ENCODE assay signal across 1 cellular context in the genomic region with DNA sequence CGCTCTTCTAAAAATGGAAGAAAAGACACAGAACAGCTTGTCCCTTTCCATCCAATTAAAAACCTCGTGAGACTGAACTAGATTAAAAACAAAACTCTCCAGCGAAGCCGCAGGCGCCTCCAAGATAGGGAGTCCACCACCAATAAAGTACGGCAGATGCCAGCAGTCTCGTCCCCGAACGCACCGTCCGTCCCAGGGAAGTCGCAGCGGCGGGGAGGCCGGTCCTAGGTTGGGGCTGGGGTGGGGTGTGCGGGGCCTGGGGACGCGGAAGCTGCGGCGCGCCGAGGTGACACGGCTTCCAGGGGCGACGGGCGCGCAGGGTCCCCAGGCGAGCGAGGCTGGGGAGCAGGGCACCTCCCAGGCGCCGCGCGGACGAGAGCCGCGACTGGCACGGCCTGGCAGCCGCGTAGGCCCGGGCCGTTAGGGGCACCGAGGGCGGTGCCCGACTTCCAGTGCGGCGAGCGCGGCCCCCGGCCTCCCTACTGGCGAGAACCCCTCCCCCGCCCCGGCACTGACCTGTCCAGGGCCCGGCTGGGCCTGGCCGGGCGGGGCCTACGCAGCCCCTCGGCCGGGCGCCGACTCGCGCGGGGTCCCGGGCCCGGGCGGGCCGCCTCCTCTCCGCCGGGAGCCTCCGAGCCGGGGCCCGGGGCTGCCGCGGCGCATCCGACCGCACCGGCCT.
A peak's percentile ranks its signal among the peaks of the same experiment; 100 is the strongest.
TF ChIP-seq lines count a peak whose summit lies in the region.

No MANE protein-coding gene starts in this region.

TF ChIP-seq in K562, 482 proteins besides CTCF, POLR2A, EP300 and RAD21 (continued from another document):
- TF ChIP-seq SRF (CRISPR knock-in tag; IDR thresholded peaks at IDR 0.05) (no peak), ZNF780A (CRISPR knock-in tag; IDR thresholded peaks at IDR 0.05) (no peak), MTA3 (IDR thresholded peaks at IDR 0.05; ENCODE audit: borderline replicate concordance) (0 out of 2 replicates have a peak, but pooled peaks have one; percentile 29), ERF (CRISPR knock-in tag; IDR thresholded peaks at IDR 0.05) (0 out of 2 replicates have a peak, but pooled peaks have one; percentile 62), SIN3B (IDR thresholded peaks at IDR 0.05; ENCODE audit: low read depth) (peak; percentile 44; the same call in 1 of the 2 replicates), CREB1 (IDR thresholded peaks at IDR 0.05) (peak; percentile 38; the same call in 1 of the 2 replicates), CREB1 (CRISPR knock-in tag; IDR thresholded peaks at IDR 0.05) (peak; percentile 22; the same call in 1 of the 2 replicates), ETS1 (conservative IDR thresholded peaks at IDR 0.05; ENCODE audit: control insufficient read depth, low read depth, low read length) (0 out of 2 replicates have a peak, but pooled peaks have one; percentile 28), KAT7 (CRISPR knock-in tag; IDR thresholded peaks at IDR 0.05; ENCODE audit: borderline replicate concordance) (0 out of 2 replicates have a peak, but pooled peaks have one; percentile 23), ZFX (CRISPR knock-in tag; IDR thresholded peaks at IDR 0.05) (peak; percentile 72), SNIP1 (IDR thresholded peaks at IDR 0.05; ENCODE audit: low read depth) (no peak)
- TF ChIP-seq, protein P1, sequence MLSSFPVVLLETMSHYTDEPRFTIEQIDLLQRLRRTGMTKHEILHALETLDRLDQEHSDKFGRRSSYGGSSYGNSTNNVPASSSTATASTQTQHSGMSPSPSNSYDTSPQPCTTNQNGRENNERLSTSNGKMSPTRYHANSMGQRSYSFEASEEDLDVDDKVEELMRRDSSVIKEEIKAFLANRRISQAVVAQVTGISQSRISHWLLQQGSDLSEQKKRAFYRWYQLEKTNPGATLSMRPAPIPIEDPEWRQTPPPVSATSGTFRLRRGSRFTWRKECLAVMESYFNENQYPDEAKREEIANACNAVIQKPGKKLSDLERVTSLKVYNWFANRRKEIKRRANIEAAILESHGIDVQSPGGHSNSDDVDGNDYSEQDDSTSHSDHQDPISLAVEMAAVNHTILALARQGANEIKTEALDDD (IDR thresholded peaks at IDR 0.05), result no peak
- TF ChIP-seq, protein P2, sequence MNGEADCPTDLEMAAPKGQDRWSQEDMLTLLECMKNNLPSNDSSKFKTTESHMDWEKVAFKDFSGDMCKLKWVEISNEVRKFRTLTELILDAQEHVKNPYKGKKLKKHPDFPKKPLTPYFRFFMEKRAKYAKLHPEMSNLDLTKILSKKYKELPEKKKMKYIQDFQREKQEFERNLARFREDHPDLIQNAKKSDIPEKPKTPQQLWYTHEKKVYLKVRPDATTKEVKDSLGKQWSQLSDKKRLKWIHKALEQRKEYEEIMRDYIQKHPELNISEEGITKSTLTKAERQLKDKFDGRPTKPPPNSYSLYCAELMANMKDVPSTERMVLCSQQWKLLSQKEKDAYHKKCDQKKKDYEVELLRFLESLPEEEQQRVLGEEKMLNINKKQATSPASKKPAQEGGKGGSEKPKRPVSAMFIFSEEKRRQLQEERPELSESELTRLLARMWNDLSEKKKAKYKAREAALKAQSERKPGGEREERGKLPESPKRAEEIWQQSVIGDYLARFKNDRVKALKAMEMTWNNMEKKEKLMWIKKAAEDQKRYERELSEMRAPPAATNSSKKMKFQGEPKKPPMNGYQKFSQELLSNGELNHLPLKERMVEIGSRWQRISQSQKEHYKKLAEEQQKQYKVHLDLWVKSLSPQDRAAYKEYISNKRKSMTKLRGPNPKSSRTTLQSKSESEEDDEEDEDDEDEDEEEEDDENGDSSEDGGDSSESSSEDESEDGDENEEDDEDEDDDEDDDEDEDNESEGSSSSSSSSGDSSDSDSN (IDR thresholded peaks at IDR 0.05; ENCODE audit: borderline replicate concordance in 1 of 2, low read depth in 2 of 2, low read length in 2 of 2), result peak in 1 of 2 experiments; percentile 63; a peak in 1 of 4 replicates
- TF ChIP-seq, protein P3, sequence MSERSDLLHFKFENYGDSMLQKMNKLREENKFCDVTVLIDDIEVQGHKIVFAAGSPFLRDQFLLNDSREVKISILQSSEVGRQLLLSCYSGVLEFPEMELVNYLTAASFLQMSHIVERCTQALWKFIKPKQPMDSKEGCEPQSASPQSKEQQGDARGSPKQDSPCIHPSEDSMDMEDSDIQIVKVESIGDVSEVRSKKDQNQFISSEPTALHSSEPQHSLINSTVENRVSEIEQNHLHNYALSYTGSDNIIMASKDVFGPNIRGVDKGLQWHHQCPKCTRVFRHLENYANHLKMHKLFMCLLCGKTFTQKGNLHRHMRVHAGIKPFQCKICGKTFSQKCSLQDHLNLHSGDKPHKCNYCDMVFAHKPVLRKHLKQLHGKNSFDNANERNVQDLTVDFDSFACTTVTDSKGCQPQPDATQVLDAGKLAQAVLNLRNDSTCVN (CRISPR knock-in tag; IDR thresholded peaks at IDR 0.05), result no peak
